In the genomic region with DNA sequence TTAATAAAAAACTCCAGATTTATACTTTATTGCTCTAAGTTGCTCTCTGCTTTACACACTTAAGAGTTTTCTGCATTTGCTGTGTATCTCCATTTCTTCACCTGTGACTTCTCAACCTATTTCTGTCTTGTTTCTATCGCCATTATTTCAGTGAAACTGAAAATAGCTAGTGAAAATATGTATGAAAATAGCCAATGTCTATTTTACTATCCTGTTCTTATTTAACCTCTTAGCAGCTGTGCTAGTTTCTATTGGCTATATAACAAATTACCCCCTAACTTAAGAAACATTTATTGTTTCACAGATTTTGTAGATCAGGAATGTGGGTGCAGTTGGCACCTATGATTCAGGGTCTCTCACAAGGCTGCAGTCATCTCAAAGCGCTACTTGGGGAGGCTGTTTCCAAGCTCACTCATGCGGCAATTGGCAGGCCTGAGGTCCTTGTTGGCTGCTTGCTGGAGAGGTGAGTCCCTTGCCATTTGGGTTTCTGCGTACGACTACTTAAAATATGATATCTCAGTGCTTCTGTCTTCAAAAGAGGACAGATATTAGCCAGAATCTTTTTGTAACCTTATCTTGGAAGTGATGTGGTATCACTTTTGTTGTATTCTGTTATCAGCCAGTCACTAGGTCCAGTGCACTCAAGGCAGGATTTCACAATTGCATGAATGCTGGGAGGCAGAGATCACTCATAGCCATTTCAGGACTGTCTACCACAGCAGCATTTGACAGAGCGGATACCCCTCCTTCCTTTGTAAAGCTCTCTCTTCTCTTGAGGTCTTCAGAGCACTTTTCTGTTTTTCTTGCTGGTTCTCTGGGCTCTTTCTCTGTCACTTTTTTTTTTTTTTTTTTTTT, we compare ENCODE assay signal across 1 cellular context.
TF ChIP-seq lines count a peak whose summit lies in the region.

No MANE protein-coding gene starts in this region.

TF ChIP-seq in GM12878, 131 proteins besides CTCF, POLR2A, EP300 and RAD21 (continued from another document and continues in another):
- TF ChIP-seq, protein P1, sequence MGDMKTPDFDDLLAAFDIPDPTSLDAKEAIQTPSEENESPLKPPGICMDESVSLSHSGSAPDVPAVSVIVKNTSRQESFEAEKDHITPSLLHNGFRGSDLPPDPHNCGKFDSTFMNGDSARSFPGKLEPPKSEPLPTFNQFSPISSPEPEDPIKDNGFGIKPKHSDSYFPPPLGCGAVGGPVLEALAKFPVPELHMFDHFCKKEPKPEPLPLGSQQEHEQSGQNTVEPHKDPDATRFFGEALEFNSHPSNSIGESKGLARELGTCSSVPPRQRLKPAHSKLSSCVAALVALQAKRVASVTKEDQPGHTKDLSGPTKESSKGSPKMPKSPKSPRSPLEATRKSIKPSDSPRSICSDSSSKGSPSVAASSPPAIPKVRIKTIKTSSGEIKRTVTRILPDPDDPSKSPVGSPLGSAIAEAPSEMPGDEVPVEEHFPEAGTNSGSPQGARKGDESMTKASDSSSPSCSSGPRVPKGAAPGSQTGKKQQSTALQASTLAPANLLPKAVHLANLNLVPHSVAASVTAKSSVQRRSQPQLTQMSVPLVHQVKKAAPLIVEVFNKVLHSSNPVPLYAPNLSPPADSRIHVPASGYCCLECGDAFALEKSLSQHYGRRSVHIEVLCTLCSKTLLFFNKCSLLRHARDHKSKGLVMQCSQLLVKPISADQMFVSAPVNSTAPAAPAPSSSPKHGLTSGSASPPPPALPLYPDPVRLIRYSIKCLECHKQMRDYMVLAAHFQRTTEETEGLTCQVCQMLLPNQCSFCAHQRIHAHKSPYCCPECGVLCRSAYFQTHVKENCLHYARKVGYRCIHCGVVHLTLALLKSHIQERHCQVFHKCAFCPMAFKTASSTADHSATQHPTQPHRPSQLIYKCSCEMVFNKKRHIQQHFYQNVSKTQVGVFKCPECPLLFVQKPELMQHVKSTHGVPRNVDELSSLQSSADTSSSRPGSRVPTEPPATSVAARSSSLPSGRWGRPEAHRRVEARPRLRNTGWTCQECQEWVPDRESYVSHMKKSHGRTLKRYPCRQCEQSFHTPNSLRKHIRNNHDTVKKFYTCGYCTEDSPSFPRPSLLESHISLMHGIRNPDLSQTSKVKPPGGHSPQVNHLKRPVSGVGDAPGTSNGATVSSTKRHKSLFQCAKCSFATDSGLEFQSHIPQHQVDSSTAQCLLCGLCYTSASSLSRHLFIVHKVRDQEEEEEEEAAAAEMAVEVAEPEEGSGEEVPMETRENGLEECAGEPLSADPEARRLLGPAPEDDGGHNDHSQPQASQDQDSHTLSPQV (IDR thresholded peaks at IDR 0.05): no peak
- TF ChIP-seq PAX8 (IDR thresholded peaks at IDR 0.05) (no peak), MYC (IDR thresholded peaks at IDR 0.05; ENCODE audit: insufficient read depth, insufficient read length, insufficient replicate concordance, low read length, severe bottlenecking) (no peak), SMC3 (IDR thresholded peaks at IDR 0.05; ENCODE audit: borderline replicate concordance, low read length) (no peak), CBFB (IDR thresholded peaks at IDR 0.05; ENCODE audit: low read depth) (no peak), STAT1 (conservative IDR thresholded peaks at IDR 0.05) (no peak), CUX1 (IDR thresholded peaks at IDR 0.05; ENCODE audit: insufficient replicate concordance, low read depth, low read length) (no peak), MEF2A (IDR thresholded peaks at IDR 0.05; ENCODE audit: insufficient read depth, low read depth, low read length) (peak; percentile 97), CEBPB (IDR thresholded peaks at IDR 0.05; ENCODE audit: borderline replicate concordance in 1 of 2, low read depth in 2 of 2, low read length in 2 of 2) (0 out of 4 replicates have a peak, but pooled peaks of 1 of the 2 experiments have one; percentile 69), KAT2A (conservative IDR thresholded peaks at IDR 0.05; ENCODE audit: control insufficient read depth, low read depth, low read length) (no peak), POLR2AphosphoS5 (IDR thresholded peaks at IDR 0.05; ENCODE audit: low read length) (no peak), SIN3A (IDR thresholded peaks at IDR 0.05; ENCODE audit: low read depth, low read length) (no peak), ZNF217 (IDR thresholded peaks at IDR 0.05) (peak; percentile 99), NFYA (IDR thresholded peaks at IDR 0.05; ENCODE audit: borderline replicate concordance, low read depth, low read length) (no peak), MTA3 (IDR thresholded peaks at IDR 0.05; ENCODE audit: borderline replicate concordance, low read length) (no peak), EZH2 (IDR thresholded peaks at IDR 0.05; ENCODE audit: borderline replicate concordance, control insufficient read depth, low read depth, low read length) (no peak), MXI1 (IDR thresholded peaks at IDR 0.05; ENCODE audit: low read depth, low read length) (no peak), LARP7 (IDR thresholded peaks at IDR 0.05) (no peak), TCF7 (IDR thresholded peaks at IDR 0.05; ENCODE audit: borderline replicate concordance) (no peak), CBX3 (IDR thresholded peaks at IDR 0.05; ENCODE audit: borderline replicate concordance, low read depth) (no peak), NR2C2 (IDR thresholded peaks at IDR 0.05; ENCODE audit: borderline replicate concordance, control insufficient read depth, insufficient read length, low read depth) (no peak), SREBF2 (IDR thresholded peaks at IDR 0.05; ENCODE audit: low read length) (no peak), REST (IDR thresholded peaks at IDR 0.05; ENCODE audit: low read depth, low read length) (no peak), CBX5 (IDR thresholded peaks at IDR 0.05; ENCODE audit: low read depth) (no peak), IRF3 (IDR thresholded peaks at IDR 0.05) (no peak), ZBED1 (IDR thresholded peaks at IDR 0.05; ENCODE audit: borderline replicate concordance) (peak; percentile 85; the same call in 1 of the 2 replicates), IRF4 (IDR thresholded peaks at IDR 0.05; ENCODE audit: low read depth, low read length) (0 out of 2 replicates have a peak, but pooled peaks have one; percentile 28)
- TF ChIP-seq, protein P2, sequence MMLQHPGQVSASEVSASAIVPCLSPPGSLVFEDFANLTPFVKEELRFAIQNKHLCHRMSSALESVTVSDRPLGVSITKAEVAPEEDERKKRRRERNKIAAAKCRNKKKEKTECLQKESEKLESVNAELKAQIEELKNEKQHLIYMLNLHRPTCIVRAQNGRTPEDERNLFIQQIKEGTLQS (IDR thresholded peaks at IDR 0.05; ENCODE audit: borderline replicate concordance, extremely low read depth, low read depth, low read length): no peak
- TF ChIP-seq, protein P3, sequence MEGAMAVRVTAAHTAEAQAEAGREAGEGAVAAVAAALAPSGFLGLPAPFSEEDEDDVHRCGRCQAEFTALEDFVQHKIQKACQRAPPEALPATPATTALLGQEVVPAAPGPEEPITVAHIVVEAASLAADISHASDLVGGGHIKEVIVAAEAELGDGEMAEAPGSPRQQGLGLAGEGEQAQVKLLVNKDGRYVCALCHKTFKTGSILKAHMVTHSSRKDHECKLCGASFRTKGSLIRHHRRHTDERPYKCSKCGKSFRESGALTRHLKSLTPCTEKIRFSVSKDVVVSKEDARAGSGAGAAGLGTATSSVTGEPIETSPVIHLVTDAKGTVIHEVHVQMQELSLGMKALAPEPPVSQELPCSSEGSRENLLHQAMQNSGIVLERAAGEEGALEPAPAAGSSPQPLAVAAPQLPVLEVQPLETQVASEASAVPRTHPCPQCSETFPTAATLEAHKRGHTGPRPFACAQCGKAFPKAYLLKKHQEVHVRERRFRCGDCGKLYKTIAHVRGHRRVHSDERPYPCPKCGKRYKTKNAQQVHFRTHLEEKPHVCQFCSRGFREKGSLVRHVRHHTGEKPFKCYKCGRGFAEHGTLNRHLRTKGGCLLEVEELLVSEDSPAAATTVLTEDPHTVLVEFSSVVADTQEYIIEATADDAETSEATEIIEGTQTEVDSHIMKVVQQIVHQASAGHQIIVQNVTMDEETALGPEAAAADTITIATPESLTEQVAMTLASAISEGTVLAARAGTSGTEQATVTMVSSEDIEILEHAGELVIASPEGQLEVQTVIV (IDR thresholded peaks at IDR 0.05; ENCODE audit: borderline replicate concordance, partially characterized antibody): no peak
- TF ChIP-seq, protein P4, sequence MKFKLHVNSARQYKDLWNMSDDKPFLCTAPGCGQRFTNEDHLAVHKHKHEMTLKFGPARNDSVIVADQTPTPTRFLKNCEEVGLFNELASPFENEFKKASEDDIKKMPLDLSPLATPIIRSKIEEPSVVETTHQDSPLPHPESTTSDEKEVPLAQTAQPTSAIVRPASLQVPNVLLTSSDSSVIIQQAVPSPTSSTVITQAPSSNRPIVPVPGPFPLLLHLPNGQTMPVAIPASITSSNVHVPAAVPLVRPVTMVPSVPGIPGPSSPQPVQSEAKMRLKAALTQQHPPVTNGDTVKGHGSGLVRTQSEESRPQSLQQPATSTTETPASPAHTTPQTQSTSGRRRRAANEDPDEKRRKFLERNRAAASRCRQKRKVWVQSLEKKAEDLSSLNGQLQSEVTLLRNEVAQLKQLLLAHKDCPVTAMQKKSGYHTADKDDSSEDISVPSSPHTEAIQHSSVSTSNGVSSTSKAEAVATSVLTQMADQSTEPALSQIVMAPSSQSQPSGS (IDR thresholded peaks at IDR 0.05; ENCODE audit: low read length): 0 out of 2 replicates have a peak, but pooled peaks have one; percentile 22
